ENCODE assay signal across 24 cellular contexts in the genomic region with DNA sequence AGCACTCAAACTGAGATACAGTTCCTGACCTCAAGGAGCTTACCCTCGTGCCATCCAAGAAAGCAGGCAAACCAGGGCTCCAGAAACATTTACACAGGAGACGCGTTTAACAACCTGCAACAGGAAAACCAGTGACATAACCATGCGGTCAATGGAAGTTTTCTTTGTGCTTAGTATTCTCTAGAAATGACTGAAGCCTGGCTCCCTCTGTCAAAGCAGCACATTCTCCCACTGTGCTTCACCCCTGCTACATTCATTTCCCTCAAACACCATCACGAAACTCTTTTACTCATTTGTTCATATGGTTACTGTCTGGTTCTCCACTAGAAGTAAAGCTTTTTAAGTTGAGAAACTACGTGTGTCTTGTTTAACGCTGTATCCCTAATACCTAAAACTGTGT.
DNase-seq lines count a peak whose midpoint lies in the region; ATAC-seq and TF ChIP-seq lines count a peak whose summit lies in the region.
"Had no signal": no experiment of that assay in that cellular context is flagged by ENCODE, and none has a peak within 500 bp of the region (broad histone marks: within the 10 kb centered on the region; RNA-seq: fewer than 3 reads in every experiment).

No MANE protein-coding gene starts in this region.

- no peak overlapping the region for H3K4me3 ChIP-seq in GM12864 (ENCODE audit: low read depth, low read length)
- no peak overlapping the region for H3K4me3 ChIP-seq in IMR-90 (ENCODE audit: insufficient read depth, low read depth, low read length)
- no peak overlapping the region for H3K4me3 ChIP-seq in GM23248
- H3K4me3 ChIP-seq: A549; BLaER1 treated with 17β-estradiol and CSF1 and Interleukin-3, amounts not matched to agents 10 nM and 100 nM; body of pancreas; colonic mucosa; MG63; vagina had no signal

- H2BK20ac ChIP-seq in IMR-90 (ENCODE audit: low read depth, low read length) = peak overlapping the region; percentile 40

- H3K27me3 ChIP-seq in IMR-90 (ENCODE audit: control insufficient read depth, insufficient read depth, low read length) (peaks cover 2% of the 10 kb centered on the region), GM23248 (replicated peaks; ENCODE audit: insufficient read depth) (0 out of 2 replicates have a peak, but pooled peaks cover 7% of the 10 kb centered on the region)
- H3K27me3 ChIP-seq: BLaER1 treated with 17β-estradiol and CSF1 and Interleukin-3, amounts not matched to agents 10 nM and 100 nM; body of pancreas; colonic mucosa; MG63; vagina had no signal

- no peak overlapping the region for H2AK9ac ChIP-seq in IMR-90 (replicated peaks; ENCODE audit: low read depth, low read length, poor library complexity)

- H2BK15ac ChIP-seq in IMR-90 (ENCODE audit: low read depth, low read length) = no peak overlapping the region

- BruUV-seq in IMR-90 (replicated peaks; lab: Mats Ljungman, UMichigan) = no TSS peak

- no peaks in the 10 kb centered on the region for H3K79me1 ChIP-seq in IMR-90 (ENCODE audit: low read depth in 1 of 2, low read length in 2 of 2)

- H3K4me2 ChIP-seq in IMR-90 (ENCODE audit: low read depth, low read length) = no peak overlapping the region
- H3K4me2 ChIP-seq in GM23248 (ENCODE audit: unreplicated experiment) = no peak overlapping the region
- H3K4me2 ChIP-seq: A549 had no signal

- no peaks in the 10 kb centered on the region for H3K79me2 ChIP-seq in GM23248 (ENCODE audit: insufficient read depth)

- H3K56ac ChIP-seq in IMR-90 (ENCODE audit: extremely low read depth, insufficient read depth, low read length) = no peak overlapping the region

- peak overlapping the region; percentile 10 for H2BK5ac ChIP-seq in IMR-90 (ENCODE audit: low read depth, low read length, poor library complexity, severe bottlenecking)

- no peak overlapping the region for H3K27ac ChIP-seq in IMR-90 (ENCODE audit: insufficient read depth, low read length)
- H3K27ac ChIP-seq in epithelial cell of prostate = peak overlapping the region; percentile 43
- no peak overlapping the region for H3K27ac ChIP-seq in GM23248
- H3K27ac ChIP-seq: A549; BLaER1 treated with 17β-estradiol and CSF1 and Interleukin-3, amounts not matched to agents 10 nM and 100 nM; body of pancreas; colonic mucosa; HL-60; vagina had no signal

- H4K8ac ChIP-seq in IMR-90 (ENCODE audit: low read depth in 2 of 2, low read length in 2 of 2) = peak overlapping the region in 1 of 2 experiments; percentile 13; a peak in 1 of 4 replicates

- DNase-seq in activated CD8-positive, alpha-beta memory T cell treated with anti-CD3 and anti-CD28 coated beads for 24 hours = peak; percentile 49
- no peak for DNase-seq in activated CD8-positive, alpha-beta memory T cell treated with anti-CD3 and anti-CD28 coated beads, Interleukin-2, amount 50 U/mL, for 4 hours
- DNase-seq in GM12864 (ENCODE audit: low read depth) (peak; percentile 63), IMR-90 (no peak), epithelial cell of prostate (ENCODE audit: low read depth, low spot score) (no peak), GM23248 (no peak), head of caudate nucleus (no peak)
- DNase-seq: body of pancreas, Calu3, colonic mucosa, EL, HCEC 1CT, MG63, NCI-H146, NCI-H2171 treated with DMSO at 0.1 percent for 48 hours, NCI-H69, nucleus accumbens, right cardiac atrium, Right ventricle myocardium superior had no signal

- H4K5ac ChIP-seq in IMR-90 (ENCODE audit: low read depth, low read length) = peak overlapping the region; percentile 52; the same call in 1 of the 2 replicates

- peak overlapping the region; percentile 59; the same call in 1 of the 2 replicates for H2BK120ac ChIP-seq in IMR-90 (ENCODE audit: low read depth, low read length)

- H3K36me3 ChIP-seq in IMR-90 (ENCODE audit: control insufficient read depth, insufficient read depth, low read length) (no peaks in the 10 kb centered on the region), GM23248 (ENCODE audit: low read depth) (no peaks in the 10 kb centered on the region)
- H3K36me3 ChIP-seq: BLaER1 treated with 17β-estradiol and CSF1 and Interleukin-3, amounts not matched to agents 10 nM and 100 nM; colonic mucosa; MG63; vagina had no signal

- no peak overlapping the region for H2AK5ac ChIP-seq in IMR-90 (ENCODE audit: low read depth, low read length)

- H3K23ac ChIP-seq in IMR-90 (ENCODE audit: low read depth, low read length) = no peak overlapping the region

- intact Hi-C loops in IMR-90 (cut with micrococcal nuclease) = no loop called here
- intact Hi-C loops in head of caudate nucleus (cut with DNase I) = no loop called here

- H4K20me1 ChIP-seq in IMR-90 (ENCODE audit: insufficient read depth, low read length) (no peaks in the 10 kb centered on the region), GM23248 (ENCODE audit: insufficient read depth) (no peaks in the 10 kb centered on the region)
- H4K20me1 ChIP-seq: BLaER1 treated with 17β-estradiol and CSF1 and Interleukin-3, amounts not matched to agents 10 nM and 100 nM had no signal

- WGBS in IMR-90 (ENCODE audit: extremely low coverage in 2 of 2, insufficient read length in 1 of 2), 2 experiments = no CpG with 5 or more reads among the region's 7 CpGs
- WGBS in GM23248 (ENCODE audit: low coverage in 1 of 2, low lambda C conversion rate in 2 of 2, missing lambda C conversion rate in 2 of 2), 2 experiments = 44 to 46% methylated on average over 7 of the region's 7 CpGs

- no peak for TF ChIP-seq CTCF in GM12864 (IDR thresholded peaks at IDR 0.05; ENCODE audit: low read depth, low read length, missing control alignments)
- TF ChIP-seq CTCF in IMR-90 (conservative IDR thresholded peaks at IDR 0.05; ENCODE audit: low read depth, low read length) = no peak

- H3K9me1 ChIP-seq in IMR-90 (ENCODE audit: insufficient read depth, low read length) = no peaks in the 10 kb centered on the region; the same call in 1 of the 2 replicates

- in situ Hi-C loops in IMR-90 (cut with MboI; ENCODE audit: low sequenced_read_pairs) = no loop called here
- in situ Hi-C loops in GM23248 (cut with MboI) = no loop called here

- H3F3A ChIP-seq in GM23248 (ENCODE audit: insufficient read depth) = no peaks in the 10 kb centered on the region

- no peaks in the 10 kb centered on the region for H3K9me2 ChIP-seq in GM23248 (ENCODE audit: insufficient read depth)

- no peak for TF ChIP-seq POLR2A in IMR-90 (IDR thresholded peaks at IDR 0.05; ENCODE audit: low read depth, low read length)

- ATAC-seq in IMR-90 (ENCODE audit: low read depth) (no peak), GM21526 (IDR thresholded peaks at IDR 0.05; ENCODE audit: low FRiP score, unreplicated experiment) (no peak)
- ATAC-seq: A549, body of pancreas, right cardiac atrium had no signal

- H3K9ac ChIP-seq in IMR-90 (ENCODE audit: low read depth, low read length) (no peak overlapping the region), GM23248 (no peak overlapping the region)
- H3K9ac ChIP-seq: BLaER1 treated with 17β-estradiol and CSF1 and Interleukin-3, amounts not matched to agents 10 nM and 100 nM had no signal

- H3K4ac ChIP-seq in IMR-90 (ENCODE audit: low read depth, low read length) = peak overlapping the region; percentile 20; the same call in 1 of the 2 replicates

- dilution Hi-C loops in IMR-90 (cut with HindIII; ENCODE audit: low sequenced_read_pairs, unreplicated experiment) = no loop called here

- no peak overlapping the region for H2AFZ ChIP-seq in IMR-90 (replicated peaks; ENCODE audit: low read length, poor library complexity)
- H2AFZ ChIP-seq in GM23248 = no peak overlapping the region

- peak overlapping the region; percentile 70; the same call in 1 of the 2 replicates for H3K18ac ChIP-seq in IMR-90 (ENCODE audit: low read depth, low read length)

- no peak for TF ChIP-seq RAD21 in IMR-90 (IDR thresholded peaks at IDR 0.05; ENCODE audit: low read length)

- H3K4me1 ChIP-seq in IMR-90 (ENCODE audit: control insufficient read depth, insufficient read depth, low read length) (peaks cover 9% of the 10 kb centered on the region), GM23248 (ENCODE audit: insufficient read depth) (no peaks in the 10 kb centered on the region)
- H3K4me1 ChIP-seq: A549, body of pancreas, vagina had no signal

- H3K14ac ChIP-seq in IMR-90 (replicated peaks; ENCODE audit: low read depth, low read length) = 0 out of 2 replicates have a peak overlapping the region, but pooled peaks have one; percentile 12

- POLR2A ChIA-PET in IMR-90 (lab: Charles Lee; ENCODE audit: unreplicated experiment) = no interaction called here

- CTCF ChIA-PET in IMR-90 (lab: Yijun Ruan, JAX) = no interaction called here

- H3K9me3 ChIP-seq in IMR-90 (ENCODE audit: control insufficient read depth, insufficient read depth, low read length) = no peaks in the 10 kb centered on the region
- no peaks in the 10 kb centered on the region for H3K9me3 ChIP-seq in GM23248 (ENCODE audit: low read depth)
- H3K9me3 ChIP-seq: A549; BLaER1 treated with 17β-estradiol and CSF1 and Interleukin-3, amounts not matched to agents 10 nM and 100 nM; body of pancreas; colonic mucosa; MG63; vagina had no signal

- peak overlapping the region; percentile 22; the same call in 1 of the 2 replicates for H4K91ac ChIP-seq in IMR-90 (ENCODE audit: insufficient read depth, low read depth, low read length)

TF ChIP-seq in IMR-90, 13 proteins besides CTCF, POLR2A, EP300 and RAD21 (continues in another document):
- TF ChIP-seq RFX5 (IDR thresholded peaks at IDR 0.05; ENCODE audit: low read depth, low read length) (no peak), MXI1 (IDR thresholded peaks at IDR 0.05; ENCODE audit: borderline replicate concordance, low read depth, low read length) (no peak), FOS (IDR thresholded peaks at IDR 0.05; ENCODE audit: low read depth, low read length) (no peak), RCOR1 (IDR thresholded peaks at IDR 0.05; ENCODE audit: insufficient replicate concordance, low read length) (no peak), CEBPB (IDR thresholded peaks at IDR 0.05; ENCODE audit: low read depth, low read length) (no peak), BHLHE40 (IDR thresholded peaks at IDR 0.05; ENCODE audit: low read depth, low read length) (no peak), SMC3 (IDR thresholded peaks at IDR 0.05; ENCODE audit: low read depth, low read length) (no peak), CHD1 (IDR thresholded peaks at IDR 0.05; ENCODE audit: low read depth, low read length) (no peak), MAFK (IDR thresholded peaks at IDR 0.05; ENCODE audit: low read depth, low read length) (no peak), ELK1 (IDR thresholded peaks at IDR 0.05; ENCODE audit: borderline replicate concordance, low read depth, low read length) (no peak)

Comparison
In these comparisons a context has a peak if more than half of its experiments do, and no peak if none do; other contexts are left out.
1. DNase-seq: peak in activated CD8-positive, alpha-beta memory T cell treated with anti-CD3 and anti-CD28 coated beads for 24 hours (single experiment) and GM12864 (single experiment); none in activated CD8-positive, alpha-beta memory T cell treated with anti-CD3 and anti-CD28 coated beads, Interleukin-2, amount 50 U/mL, for 4 hours (single experiment), IMR-90 (single experiment), epithelial cell of prostate (single experiment), GM23248 (single experiment) and head of caudate nucleus (0 of 42).